Comparison of ENCODE assay signal across 19 cellular contexts in genomic region chr20:45077559-45077958, GRCh38. TPM values are rescaled to one million over a fixed set of nuclear protein-coding genes. Genes with fewer than 3 reads are reported as not detected.
DNase-seq lines count a peak whose midpoint lies in the region; ATAC-seq and TF ChIP-seq lines count a peak whose summit lies in the region.
"Had no signal": no experiment of that assay in that cellular context is flagged by ENCODE, and none has a peak within 500 bp of the region (broad histone marks: within the 10 kb centered on the region; RNA-seq: fewer than 3 reads in every experiment).

No MANE protein-coding gene starts in this region.

- H3K27me3 Mint-ChIP-seq in natural killer cell (ENCODE audit: low read depth in 2 of 2) (no peaks in the 10 kb centered on the region), chondrocyte (ENCODE audit: low read depth) (no peaks in the 10 kb centered on the region)
- H3K27me3 Mint-ChIP-seq in natural killer cell treated with Interleukin-12 subunit alpha and Interleukin-12 subunit beta and Interleukin-15 and Interleukin-18, amount 100 ng/mL, for 72 hours, result no peaks in the 10 kb centered on the region
- no peaks in the 10 kb centered on the region for H3K27me3 Mint-ChIP-seq in activated CD4-positive, alpha-beta T cell treated with anti-CD3 and anti-CD28 coated beads, Interleukin-2, amount 10 ng/mL, durations not matched to agents 24 days and 14 days
- H3K27me3 Mint-ChIP-seq: B cell; CD4-positive, CD25-positive, alpha-beta regulatory T cell; CD8-positive, alpha-beta memory T cell had no signal

- H3K4me3 ChIP-seq in right lobe of liver, result peak overlapping the region in 1 of 3 donors; percentile 5
- H3K4me3 ChIP-seq: BLaER1 treated with 17β-estradiol and CSF1 and Interleukin-3, amounts not matched to agents 10 nM and 100 nM; HAP-1; K562 had no signal

- H3K4me3 Mint-ChIP-seq in natural killer cell (no peak overlapping the region), chondrocyte (ENCODE audit: unreplicated experiment) (no peak overlapping the region)
- no peak overlapping the region for H3K4me3 Mint-ChIP-seq in natural killer cell treated with Interleukin-12 subunit alpha and Interleukin-12 subunit beta and Interleukin-15 and Interleukin-18, amount 100 ng/mL, for 72 hours
- H3K4me3 Mint-ChIP-seq in activated CD4-positive, alpha-beta T cell treated with anti-CD3 and anti-CD28 coated beads, Interleukin-2, amount 10 ng/mL, durations not matched to agents 24 days and 14 days, result no peak overlapping the region
- H3K4me3 Mint-ChIP-seq: B cell; CD4-positive, CD25-positive, alpha-beta regulatory T cell; CD8-positive, alpha-beta memory T cell had no signal

- no peaks in the 10 kb centered on the region for H3K9me3 ChIP-seq in right lobe of liver
- H3K9me3 ChIP-seq: HAP-1 had no signal

- H3K4me1 Mint-ChIP-seq in natural killer cell (peaks cover 15 to 39% of the 10 kb centered on the region in 2 donors), chondrocyte (ENCODE audit: low read depth) (peaks cover 10% of the 10 kb centered on the region)
- H3K4me1 Mint-ChIP-seq in natural killer cell treated with Interleukin-12 subunit alpha and Interleukin-12 subunit beta and Interleukin-15 and Interleukin-18, amount 100 ng/mL, for 72 hours (ENCODE audit: low read depth in 2 of 2), result peaks cover 18 to 28% of the 10 kb centered on the region in 2 donors
- peaks cover 5% of the 10 kb centered on the region for H3K4me1 Mint-ChIP-seq in activated CD4-positive, alpha-beta T cell treated with anti-CD3 and anti-CD28 coated beads, Interleukin-2, amount 10 ng/mL, durations not matched to agents 24 days and 14 days
- H3K4me1 Mint-ChIP-seq: B cell had no signal

- ATAC-seq in natural killer cell, result no peak
- no peak for ATAC-seq in natural killer cell treated with Interleukin-12 subunit alpha and Interleukin-12 subunit beta and Interleukin-15 and Interleukin-18, amount 100 ng/mL, for 72 hours
- ATAC-seq in right lobe of liver, result peak; percentile 85 to 93 (median 89)
- no peak for ATAC-seq in GM18502 (IDR thresholded peaks at IDR 0.05; ENCODE audit: poor library complexity, unreplicated experiment)
- ATAC-seq: K562 had no signal

- TF ChIP-seq CTCF in natural killer cell (IDR thresholded peaks at IDR 0.05) (no peak), VCaP (conservative IDR thresholded peaks at IDR 0.05) (no peak), right lobe of liver (IDR thresholded peaks at IDR 0.05) (no peak), chondrocyte (IDR thresholded peaks at IDR 0.05) (no peak)

- no peaks in the 10 kb centered on the region for H3K27me3 ChIP-seq in right lobe of liver
- H3K27me3 ChIP-seq: BLaER1 treated with 17β-estradiol and CSF1 and Interleukin-3, amounts not matched to agents 10 nM and 100 nM had no signal

- DNase-seq in natural killer cell (no peak), right lobe of liver (no peak), chondrocyte (ENCODE audit: low spot score) (no peak)
- DNase-seq in natural killer cell treated with Interleukin-12 subunit alpha and Interleukin-12 subunit beta and Interleukin-15 and Interleukin-18, amount 100 ng/mL, for 72 hours (ENCODE audit: low spot score), result no peak
- no peak for DNase-seq in activated CD4-positive, alpha-beta T cell treated with anti-CD3 and anti-CD28 coated beads, Interleukin-2, amount 10 ng/mL, durations not matched to agents 24 days and 14 days
- DNase-seq: CD4-positive, CD25-positive, alpha-beta regulatory T cell; CD8-positive, alpha-beta memory T cell; COR-L47; GDM1; IMR-90 had no signal

- no peaks in the 10 kb centered on the region for H3K9me3 Mint-ChIP-seq in natural killer cell
- no peaks in the 10 kb centered on the region for H3K9me3 Mint-ChIP-seq in natural killer cell treated with Interleukin-12 subunit alpha and Interleukin-12 subunit beta and Interleukin-15 and Interleukin-18, amount 100 ng/mL, for 72 hours
- H3K9me3 Mint-ChIP-seq in chondrocyte (ENCODE audit: low read depth), result peaks cover under 1% of the 10 kb centered on the region
- no peaks in the 10 kb centered on the region for H3K9me3 Mint-ChIP-seq in activated CD4-positive, alpha-beta T cell treated with anti-CD3 and anti-CD28 coated beads, Interleukin-2, amount 10 ng/mL, durations not matched to agents 24 days and 14 days

- TF ChIP-seq POLR2A in right lobe of liver (IDR thresholded peaks at IDR 0.05), result no peak

- intact Hi-C loops in natural killer cell (cut with micrococcal nuclease) (loop anchor here (5.0 kb wide), 1 partner anchor 35 kb away; no protein-coding TSS in a partner anchor), right lobe of liver (cut with DNase I) (no loop called here)
- intact Hi-C loops in activated CD4-positive, alpha-beta T cell treated with anti-CD3 and anti-CD28 coated beads, Interleukin-2, amount 10 ng/mL, durations not matched to agents 24 days and 14 days (cut with micrococcal nuclease), result no loop called here

- H3K27ac ChIP-seq in VCaP (peak overlapping the region; percentile 24), right lobe of liver (peak overlapping the region in 2 of 3 donors; percentile 62 to 71)
- H3K27ac ChIP-seq: BLaER1 treated with 17β-estradiol and CSF1 and Interleukin-3, amounts not matched to agents 10 nM and 100 nM had no signal

- H3K27ac Mint-ChIP-seq in natural killer cell (peak overlapping the region; percentile 38), chondrocyte (ENCODE audit: unreplicated experiment) (no peak overlapping the region)
- no peak overlapping the region for H3K27ac Mint-ChIP-seq in natural killer cell treated with Interleukin-12 subunit alpha and Interleukin-12 subunit beta and Interleukin-15 and Interleukin-18, amount 100 ng/mL, for 72 hours
- no peak overlapping the region for H3K27ac Mint-ChIP-seq in activated CD4-positive, alpha-beta T cell treated with anti-CD3 and anti-CD28 coated beads, Interleukin-2, amount 10 ng/mL, durations not matched to agents 24 days and 14 days
- H3K27ac Mint-ChIP-seq: B cell; CD4-positive, CD25-positive, alpha-beta regulatory T cell had no signal

- H3K36me3 Mint-ChIP-seq in natural killer cell (peaks cover 45% of the 10 kb centered on the region), chondrocyte (ENCODE audit: low read depth) (peaks cover 28% of the 10 kb centered on the region)
- peaks cover 34% of the 10 kb centered on the region for H3K36me3 Mint-ChIP-seq in natural killer cell treated with Interleukin-12 subunit alpha and Interleukin-12 subunit beta and Interleukin-15 and Interleukin-18, amount 100 ng/mL, for 72 hours
- peaks cover 71% of the 10 kb centered on the region for H3K36me3 Mint-ChIP-seq in activated CD4-positive, alpha-beta T cell treated with anti-CD3 and anti-CD28 coated beads, Interleukin-2, amount 10 ng/mL, durations not matched to agents 24 days and 14 days (ENCODE audit: low read depth)

- H3K4me1 ChIP-seq in right lobe of liver, result peaks cover 0 to 25% (median 4%) of the 10 kb centered on the region in 4 donors
- H3K4me1 ChIP-seq: BLaER1 treated with 17β-estradiol and CSF1 and Interleukin-3, amounts not matched to agents 10 nM and 100 nM; HAP-1 had no signal

- peaks cover 0 to 8% (median 2%) of the 10 kb centered on the region in 4 donors for H3K36me3 ChIP-seq in right lobe of liver

- 56% methylated on average over 3 of the region's 3 CpGs for WGBS in right lobe of liver (ENCODE audit: insufficient coverage, low coverage, low lambda C conversion rate, missing lambda C conversion rate)

RNA-seq across cellular contexts. Expression of gene KCNS1, which starts 23.4 kb away (rescaled TPM):
- not detected for total RNA-seq in natural killer cell
- under 1 TPM; 0.24 to 0.33 TPM for total RNA-seq in natural killer cell treated with Interleukin-12 subunit alpha and Interleukin-12 subunit beta and Interleukin-15 and Interleukin-18, amount 100 ng/mL, for 72 hours
- total RNA-seq in right lobe of liver, result under 1 TPM in 1 of 6 experiments, not detected in 5; 0.12 TPM
- total RNA-seq in chondrocyte, result 0.55 to 1.1 TPM (median 0.59 TPM) in 3 replicates
- 0.30 and 0.47 TPM in 2 replicates for total RNA-seq in activated CD4-positive, alpha-beta T cell treated with anti-CD3 and anti-CD28 coated beads, Interleukin-2, amount 10 ng/mL, durations not matched to agents 24 days and 14 days
- total RNA-seq: A172; B cell; CD4-positive, CD25-positive, alpha-beta regulatory T cell; H4; HT-29; K562 had no signal

RNA-seq across cellular contexts. Expression of gene WFDC5, which starts 37.4 kb away (rescaled TPM):
- total RNA-seq in natural killer cell (not detected), right lobe of liver (not detected), chondrocyte (not detected in 3 replicates)
- not detected for total RNA-seq in natural killer cell treated with Interleukin-12 subunit alpha and Interleukin-12 subunit beta and Interleukin-15 and Interleukin-18, amount 100 ng/mL, for 72 hours
- not detected in 2 replicates for total RNA-seq in activated CD4-positive, alpha-beta T cell treated with anti-CD3 and anti-CD28 coated beads, Interleukin-2, amount 10 ng/mL, durations not matched to agents 24 days and 14 days
- total RNA-seq: A172; B cell; CD4-positive, CD25-positive, alpha-beta regulatory T cell; CD8-positive, alpha-beta memory T cell; H4; HT-29; IMR-90; K562 had no signal

RNA-seq across cellular contexts. Expression of gene WFDC12, which starts 46.7 kb away (rescaled TPM):
- total RNA-seq in natural killer cell (not detected), right lobe of liver (not detected), chondrocyte (not detected in 3 replicates)
- not detected for total RNA-seq in natural killer cell treated with Interleukin-12 subunit alpha and Interleukin-12 subunit beta and Interleukin-15 and Interleukin-18, amount 100 ng/mL, for 72 hours
- not detected in 2 replicates for total RNA-seq in activated CD4-positive, alpha-beta T cell treated with anti-CD3 and anti-CD28 coated beads, Interleukin-2, amount 10 ng/mL, durations not matched to agents 24 days and 14 days
- total RNA-seq: A172; B cell; CD4-positive, CD25-positive, alpha-beta regulatory T cell; CD8-positive, alpha-beta memory T cell; H4; HT-29; IMR-90; K562 had no signal

Comparison
In these comparisons a context has a peak if more than half of its experiments do, and no peak if none do; other contexts are left out.
1. H3K27ac Mint-ChIP-seq: peak in natural killer cell (2 of 2); none in natural killer cell treated with Interleukin-12 subunit alpha and Interleukin-12 subunit beta and Interleukin-15 and Interleukin-18, amount 100 ng/mL, for 72 hours (0 of 2), chondrocyte (single experiment) and activated CD4-positive, alpha-beta T cell treated with anti-CD3 and anti-CD28 coated beads, Interleukin-2, amount 10 ng/mL, durations not matched to agents 24 days and 14 days (single experiment).
2. ATAC-seq: peak in right lobe of liver (4 of 4); none in natural killer cell (0 of 3), natural killer cell treated with Interleukin-12 subunit alpha and Interleukin-12 subunit beta and Interleukin-15 and Interleukin-18, amount 100 ng/mL, for 72 hours (0 of 2) and GM18502 (single experiment).